In genomic region chr13:111469916-111470506, GRCh38 we compare ENCODE assay signal across 29 cellular contexts.
"Had no signal": no experiment of that assay in that cellular context is flagged by ENCODE, and none has a peak within 500 bp of the region (broad histone marks: within the 10 kb centered on the region; RNA-seq: fewer than 3 reads in every experiment).

No MANE protein-coding gene starts in this region.

- H3K9me3 ChIP-seq: ascending aorta, body of pancreas, Peyer's patch had no signal

- H3K4me3 Mint-ChIP-seq: activated CD8-positive, alpha-beta T cell treated with anti-CD3 and anti-CD28 coated beads for 36 hours; activated naive CD8-positive, alpha-beta T cell treated with anti-CD3 and anti-CD28 coated beads, Interleukin-2, amount 50 U/mL, for 24 hours; activated T-cell treated with anti-CD3 and anti-CD28 coated beads, Interleukin-2, amount 50 U/mL, for 24 hours; activated T-helper 1 cell treated with anti-CD3 and anti-CD28 coated beads, Interleukin-12 subunit alpha, Interleukin-12 subunit beta, Interleukin-2, Interleukin-4 antibody, amounts not matched to agents 30 ng/mL and 10 ng/mL and 1 ng/mL, durations not matched to agents 14 hours and 24 hours and 36 hours; T-cell had no signal

- H3K27me3 ChIP-seq: ascending aorta, body of pancreas, MG63 had no signal

- H3K4me1 ChIP-seq: ascending aorta, body of pancreas, Peyer's patch had no signal

- ATAC-seq: activated CD8-positive, alpha-beta T cell treated with anti-CD3 and anti-CD28 coated beads for 36 hours; activated naive CD4-positive, alpha-beta T cell treated with anti-CD3 and anti-CD28 coated beads, Interleukin-2, amount 50 U/mL, for 72 hours; activated naive CD8-positive, alpha-beta T cell treated with anti-CD3 and anti-CD28 coated beads, Interleukin-2, amount 50 U/mL, for 24 hours; body of pancreas; T-cell had no signal

- H3K9me3 Mint-ChIP-seq: activated CD8-positive, alpha-beta T cell treated with anti-CD3 and anti-CD28 coated beads for 36 hours; activated naive CD4-positive, alpha-beta T cell treated with anti-CD3 and anti-CD28 coated beads, Interleukin-2, amount 50 U/mL, for 72 hours; activated naive CD8-positive, alpha-beta T cell treated with anti-CD3 and anti-CD28 coated beads, Interleukin-2, amount 50 U/mL, for 24 hours; activated T-cell treated with anti-CD3 and anti-CD28 coated beads, Interleukin-2, amount 50 U/mL, for 24 hours; activated T-helper 1 cell treated with anti-CD3 and anti-CD28 coated beads, Interleukin-12 subunit alpha, Interleukin-12 subunit beta, Interleukin-2, Interleukin-4 antibody, amounts not matched to agents 30 ng/mL and 10 ng/mL and 1 ng/mL, durations not matched to agents 14 hours and 24 hours and 36 hours; T-cell had no signal

- DNase-seq: activated CD4-positive, alpha-beta T cell treated with anti-CD3 and anti-CD28 coated beads, Interleukin-2, amount 50 U/mL, for 1 hour; activated CD4-positive, CD25-positive, alpha-beta regulatory T cell; activated CD8-positive, alpha-beta T cell treated with anti-CD3 and anti-CD28 coated beads for 36 hours; activated effector memory CD4-positive, alpha-beta T cell treated with anti-CD3 and anti-CD28 coated beads, Interleukin-2, amount 50 U/mL, for 16 hours; activated naive CD4-positive, alpha-beta T cell treated with Interleukin-2 at 50 U/mL for 16 hours; activated naive CD8-positive, alpha-beta T cell treated with anti-CD3 and anti-CD28 coated beads, Interleukin-2, amount 50 U/mL, for 24 hours; activated T-cell treated with anti-CD3 and anti-CD28 coated beads, Interleukin-2, amount 50 U/mL, for 24 hours; amniotic stem cell; body of pancreas; central memory CD4-positive, alpha-beta T cell; MG63; MV-4-11; NCI-H1092 treated with DMSO at 0.1 percent for 48 hours; NCI-H1417 treated with DMSO at 0.1 percent for 48 hours; NCI-H1694 treated with DMSO at 0.1 percent for 48 hours; NCI-H2029 treated with DMSO at 0.1 percent for 48 hours; NCI-H345; NCI-H510A; NCI-H526 treated with DMSO at 0.1 percent for 48 hours; NCI-H82; Peyer's patch; T-cell; T-helper 2 cell; T1000 had no signal

- H3K27ac ChIP-seq: ascending aorta, body of pancreas, Peyer's patch, SK-N-MC, VCaP had no signal

- H3K4me1 Mint-ChIP-seq: activated naive CD8-positive, alpha-beta T cell treated with anti-CD3 and anti-CD28 coated beads, Interleukin-2, amount 50 U/mL, for 24 hours; T-cell had no signal

- H3K27ac Mint-ChIP-seq: activated CD8-positive, alpha-beta T cell treated with anti-CD3 and anti-CD28 coated beads for 36 hours; activated naive CD8-positive, alpha-beta T cell treated with anti-CD3 and anti-CD28 coated beads, Interleukin-2, amount 50 U/mL, for 24 hours; activated T-cell treated with anti-CD3 and anti-CD28 coated beads, Interleukin-2, amount 50 U/mL, for 24 hours; activated T-helper 1 cell treated with anti-CD3 and anti-CD28 coated beads, Interleukin-12 subunit alpha, Interleukin-12 subunit beta, Interleukin-2, Interleukin-4 antibody, amounts not matched to agents 30 ng/mL and 10 ng/mL and 1 ng/mL, durations not matched to agents 14 hours and 24 hours and 36 hours; T-cell had no signal

- H3K4me3 ChIP-seq: ascending aorta, body of pancreas, MG63, Peyer's patch, SK-N-MC had no signal

- H3K36me3 Mint-ChIP-seq: activated naive CD4-positive, alpha-beta T cell treated with anti-CD3 and anti-CD28 coated beads, Interleukin-2, amount 50 U/mL, for 72 hours; T-cell had no signal

- H3K36me3 ChIP-seq: ascending aorta, MG63, Peyer's patch had no signal
